Comparison of ENCODE assay signal across 24 cellular contexts in the genomic region with DNA sequence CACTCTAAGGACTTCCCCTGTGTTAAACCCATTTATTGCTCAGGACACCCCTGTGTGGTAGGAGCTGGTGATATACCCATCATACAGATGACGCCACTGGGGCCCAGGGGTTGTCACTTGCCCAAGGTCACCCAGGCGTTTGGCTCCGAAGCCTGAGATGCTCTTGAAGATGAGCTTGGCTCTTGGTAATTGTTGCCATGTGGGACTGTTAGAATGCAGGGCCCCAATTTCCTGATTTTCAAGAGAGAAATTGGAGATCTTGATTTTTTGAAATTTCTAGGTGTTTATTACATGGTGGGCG.
DNase-seq lines count a peak whose midpoint lies in the region; ATAC-seq, FAIRE-seq and TF ChIP-seq lines count a peak whose summit lies in the region.
"Had no signal": no experiment of that assay in that cellular context is flagged by ENCODE, and none has a peak within 500 bp of the region (broad histone marks: within the 10 kb centered on the region; RNA-seq: fewer than 3 reads in every experiment).

No MANE protein-coding gene starts in this region.

- ATAC-seq in K562 (no peak), left lobe of liver (no peak)
- ATAC-seq: A549, GM12878, GM23338 had no signal

- H3K36me3 ChIP-seq in K562 (ENCODE audit: control insufficient read depth, insufficient read depth, low read length): no peaks in the 10 kb centered on the region
- H3K36me3 ChIP-seq: BE2C; BLaER1 treated with 17β-estradiol and CSF1 and Interleukin-3, amounts not matched to agents 10 nM and 100 nM; HAP-1 had no signal

- H3K4me3 ChIP-seq in K562: no peak overlapping the region
- H3K4me3 ChIP-seq: A549; BLaER1 treated with 17β-estradiol and CSF1 and Interleukin-3, amounts not matched to agents 10 nM and 100 nM; GM12878; GM23338; HAP-1 had no signal

- H3K79me2 ChIP-seq in K562 (ENCODE audit: control insufficient read depth, insufficient read depth, low read length): no peaks in the 10 kb centered on the region

- intact Hi-C loops in K562 (cut with micrococcal nuclease): no loop called here

- POLR2A ChIA-PET in K562 (lab: Yijun Ruan, JAX): interaction anchor here (0.5 to 1.7 kb wide), 3 partner anchors 20 to 248 kb away, joined by 3 to 4 read pairs (median 4); no protein-coding TSS in a partner anchor

- H3K4me3 Mint-ChIP-seq in type B pancreatic cell (no peak overlapping the region), immature natural killer cell (no peak overlapping the region)
- H3K4me3 Mint-ChIP-seq: CD14-positive monocyte; CD4-positive, alpha-beta T cell; CD8-positive, alpha-beta memory T cell; GM23338; HFFc6 had no signal

- H3K4me1 ChIP-seq in K562 (replicated peaks in 1 of 2; ENCODE audit: control insufficient read depth in 2 of 2, insufficient read depth in 2 of 2, low read length in 2 of 2): no peaks in the 10 kb centered on the region
- H3K4me1 ChIP-seq: A549, BE2C, HAP-1 had no signal

- in situ Hi-C loops in K562 (cut with MboI): no loop called here

- peaks cover 7% of the 10 kb centered on the region for H4K20me1 ChIP-seq in K562 (replicated peaks; ENCODE audit: control insufficient read depth, insufficient read depth, low read length)
- H4K20me1 ChIP-seq: BLaER1 treated with 17β-estradiol and CSF1 and Interleukin-3, amounts not matched to agents 10 nM and 100 nM had no signal

- TF ChIP-seq POLR2A in K562 (conservative IDR thresholded peaks at IDR 0.05): no peak

- no peaks in the 10 kb centered on the region for H3K9me3 ChIP-seq in K562 (replicated peaks; ENCODE audit: control insufficient read depth, insufficient read depth, low read depth, low read length)
- H3K9me3 ChIP-seq: BE2C, HAP-1 had no signal

- no TSS peak for BruUV-seq in K562 (replicated peaks; lab: Mats Ljungman, UMichigan)

- H3K36me3 Mint-ChIP-seq in type B pancreatic cell (no peaks in the 10 kb centered on the region), immature natural killer cell (no peaks in the 10 kb centered on the region)
- H3K36me3 Mint-ChIP-seq: CD14-positive monocyte; CD8-positive, alpha-beta memory T cell had no signal

- TF ChIP-seq EP300 in K562 (IDR thresholded peaks at IDR 0.05; ENCODE audit: low read length): no peak

- H3K9ac ChIP-seq in K562 (ENCODE audit: insufficient read depth in 1 of 2, low read depth in 2 of 2, low read length in 2 of 2): no peak overlapping the region
- H3K9ac ChIP-seq: BLaER1 treated with 17β-estradiol and CSF1 and Interleukin-3, amounts not matched to agents 10 nM and 100 nM had no signal

- H3K9me1 ChIP-seq in K562 (ENCODE audit: control insufficient read depth, insufficient read depth, low read length): no peaks in the 10 kb centered on the region

- no peak overlapping the region for H3K4me2 ChIP-seq in K562 (ENCODE audit: insufficient read depth, low read length)
- H3K4me2 ChIP-seq: A549; BLaER1 treated with 17β-estradiol and CSF1 and Interleukin-3, amounts not matched to agents 10 nM and 100 nM; GM23338 had no signal

- no peak for DNase-seq in K562 (ENCODE audit: extremely low read depth in 1 of 4, low spot score in 3 of 4)
- DNase-seq in left lobe of liver (ENCODE audit: low spot score): peak; percentile 18
- peak; percentile 60 for DNase-seq in type B pancreatic cell (ENCODE audit: extremely low spot score, unreplicated experiment)
- no peak for DNase-seq in occipital lobe (lab: John Stamatoyannopoulos, UW)
- no peak for DNase-seq in immature natural killer cell
- no peak for DNase-seq in germinal center (ENCODE audit: low spot score)
- DNase-seq: 8988T; ACHN; AML-193; BE2C; CD4-positive, alpha-beta T cell; CD8-positive, alpha-beta memory T cell; DMS 273 treated with DMSO at 0.1 percent for 48 hours; DMS79; EL; GDM1; HFFc6 had no signal

- TF ChIP-seq CTCF in K562 (IDR thresholded peaks at IDR 0.05 in 2 of 3, conservative IDR thresholded peaks at IDR 0.05 in 1 of 3; ENCODE audit: insufficient read depth in 2 of 3, low read depth in 1 of 3, low read length in 3 of 3): no peak
- TF ChIP-seq CTCF in type B pancreatic cell (conservative IDR thresholded peaks at IDR 0.05): no peak

- H3K4me1 Mint-ChIP-seq in type B pancreatic cell (ENCODE audit: unreplicated experiment) (no peaks in the 10 kb centered on the region), immature natural killer cell (no peaks in the 10 kb centered on the region)
- H3K4me1 Mint-ChIP-seq: CD14-positive monocyte; CD8-positive, alpha-beta memory T cell had no signal

- H3K27ac Mint-ChIP-seq in type B pancreatic cell (no peak overlapping the region), immature natural killer cell (no peak overlapping the region)
- H3K27ac Mint-ChIP-seq: CD14-positive monocyte; CD4-positive, alpha-beta T cell; CD8-positive, alpha-beta memory T cell; GM23338; HFFc6 had no signal

- CTCF ChIA-PET in K562 (lab: Yijun Ruan, JAX; ENCODE audit: low intra/inter-chr PET ratio): no interaction called here

- FAIRE-seq in K562 (lab: Jason Lieb, UNC): no peak
- FAIRE-seq: A549, D721Med, GM12878 had no signal

- H2AFZ ChIP-seq in K562 (ENCODE audit: low read depth, low read length): no peak overlapping the region
- H2AFZ ChIP-seq: GM23338 had no signal

- H3K9me3 Mint-ChIP-seq in type B pancreatic cell (no peaks in the 10 kb centered on the region), immature natural killer cell (peaks cover 0 to 2% (median 0%) of the 10 kb centered on the region in 6 donors)
- H3K9me3 Mint-ChIP-seq: CD4-positive, alpha-beta T cell had no signal

- H3K27me3 ChIP-seq in K562 (ENCODE audit: control insufficient read depth in 2 of 2, insufficient read depth in 2 of 2, low read length in 2 of 2): peaks cover 0 to 19% of the 10 kb centered on the region in 2 experiments; a peak in 2 of 5 replicates
- H3K27me3 ChIP-seq: BE2C; BLaER1 treated with 17β-estradiol and CSF1 and Interleukin-3, amounts not matched to agents 10 nM and 100 nM had no signal

- H3K27ac ChIP-seq in K562 (ENCODE audit: extremely low read depth, low read depth, low read length): no peak overlapping the region
- H3K27ac ChIP-seq: A549; BLaER1 treated with 17β-estradiol and CSF1 and Interleukin-3, amounts not matched to agents 10 nM and 100 nM had no signal

- H3K27me3 Mint-ChIP-seq in type B pancreatic cell (peaks cover 17% of the 10 kb centered on the region), immature natural killer cell (ENCODE audit: low read depth in 3 of 3) (peaks cover 3 to 17% (median 4%) of the 10 kb centered on the region in 3 donors)

- WGBS in K562 (ENCODE audit: insufficient coverage, low coverage, missing lambda C conversion rate): 1% methylated on average over 4 of the region's 4 CpGs

- no peak for TF ChIP-seq RAD21 in K562 (CRISPR knock-in tag; conservative IDR thresholded peaks at IDR 0.05 in 1 of 2, IDR thresholded peaks at IDR 0.05 in 1 of 2)

TF ChIP-seq in K562, 482 proteins besides CTCF, POLR2A, EP300 and RAD21:
- TF ChIP-seq ESRRA (IDR thresholded peaks at IDR 0.05; ENCODE audit: borderline replicate concordance, low read depth) (0 out of 2 replicates have a peak, but pooled peaks have one; percentile 53), SRSF3 (IDR thresholded peaks at IDR 0.05; ENCODE audit: insufficient read depth, low read length) (no peak), SIN3B (IDR thresholded peaks at IDR 0.05; ENCODE audit: low read depth) (no peak)

Comparison
In these comparisons a context has a peak if more than half of its experiments do, and no peak if none do; other contexts are left out.
1. DNase-seq: peak in left lobe of liver (single experiment) and type B pancreatic cell (single experiment); none in K562 (0 of 4), occipital lobe (single experiment), immature natural killer cell (0 of 3) and germinal center (single experiment).